In the genomic region with DNA sequence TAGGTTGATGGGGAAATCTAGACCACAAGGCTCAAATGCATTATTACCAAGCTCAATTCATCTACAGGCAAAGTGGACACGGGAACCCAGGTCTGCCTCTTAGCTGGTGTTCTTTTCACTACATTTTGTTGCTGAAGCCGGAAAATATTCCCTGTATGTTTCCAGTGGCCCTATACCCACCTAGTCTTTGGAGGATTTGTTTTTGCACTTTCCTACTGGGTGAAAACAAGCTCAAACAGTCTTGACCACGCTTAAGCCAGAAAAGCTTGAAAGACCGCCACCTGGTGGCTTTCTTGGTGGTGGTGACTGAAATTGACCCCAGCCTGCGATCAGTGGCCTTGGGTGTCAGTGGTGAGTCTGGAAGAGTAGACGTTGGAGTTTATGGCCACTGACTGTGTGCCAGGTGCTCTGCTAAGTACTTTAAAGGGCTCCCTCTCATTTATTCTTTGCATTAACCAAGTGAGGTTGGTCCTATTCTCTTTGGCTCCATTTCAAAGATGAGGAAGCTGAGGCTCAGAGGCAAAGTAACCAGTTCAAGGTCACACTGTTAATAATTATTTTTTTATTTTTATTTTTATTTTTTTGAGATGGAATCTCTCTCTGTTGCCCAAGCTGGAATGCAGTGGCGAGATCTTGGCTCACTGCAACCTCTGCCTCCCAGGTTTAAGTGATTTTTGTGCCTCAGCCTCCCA, we compare ENCODE assay signal across 1 cellular context.
TF ChIP-seq lines count a peak whose summit lies in the region.

No MANE protein-coding gene starts in this region.

TF ChIP-seq in SK-N-SH treated with all-trans-retinoic acid at 6 μM for 48 hours, 23 proteins besides CTCF, POLR2A, EP300 and RAD21 (continued from another document):
- TF ChIP-seq PPARA (CRISPR knock-in tag; IDR thresholded peaks at IDR 0.05; ENCODE audit: borderline replicate concordance) (no peak), RARB (CRISPR knock-in tag; IDR thresholded peaks at IDR 0.05) (no peak), TCF4 (CRISPR knock-in tag; IDR thresholded peaks at IDR 0.05; ENCODE audit: borderline replicate concordance) (no peak), SNAI2 (CRISPR knock-in tag; IDR thresholded peaks at IDR 0.05) (no peak), ISL1 (CRISPR knock-in tag; IDR thresholded peaks at IDR 0.05) (no peak), BACH2 (CRISPR knock-in tag; IDR thresholded peaks at IDR 0.05; ENCODE audit: borderline replicate concordance) (no peak), ZFP3 (CRISPR knock-in tag; IDR thresholded peaks at IDR 0.05) (no peak)
